In genomic region chr17:82633343-82633742, GRCh38 we compare ENCODE assay signal across 24 cellular contexts. TPM values are rescaled to one million over a fixed set of nuclear protein-coding genes. Genes with fewer than 3 reads are reported as not detected.
DNase-seq lines count a peak whose midpoint lies in the region; ATAC-seq and TF ChIP-seq lines count a peak whose summit lies in the region.
"Had no signal": no experiment of that assay in that cellular context is flagged by ENCODE, and none has a peak within 500 bp of the region (broad histone marks: within the 10 kb centered on the region; RNA-seq: fewer than 3 reads in every experiment).

No MANE protein-coding gene starts in this region.

- H3K79me2 ChIP-seq in neural progenitor cell (ENCODE audit: low read depth) = peaks cover 79% of the 10 kb centered on the region

- H3K27ac Mint-ChIP-seq in activated naive CD4-positive, alpha-beta T cell treated with anti-CD3 and anti-CD28 coated beads, Interleukin-2, amount 50 U/mL, for 72 hours = peak overlapping the region; percentile 39 to 87
- H3K27ac Mint-ChIP-seq in activated naive CD4-positive, alpha-beta T cell treated with anti-CD3 and anti-CD28 coated beads, Interleukin-2, amount 10 ng/mL, durations not matched to agents 7 days and 5 days = no peak overlapping the region
- H3K27ac Mint-ChIP-seq in neural progenitor cell (peak overlapping the region; percentile 53), type B pancreatic cell (peak overlapping the region; percentile 76)
- H3K27ac Mint-ChIP-seq: CD4-positive, alpha-beta T cell; IgD-negative memory B cell had no signal

- H3K27me3 ChIP-seq in adrenal gland (no peaks in the 10 kb centered on the region), neural progenitor cell (no peaks in the 10 kb centered on the region)
- H3K27me3 ChIP-seq: BLaER1, Peyer's patch, SJCRH30 had no signal

- no peak for DNase-seq in activated naive CD4-positive, alpha-beta T cell treated with anti-CD3 and anti-CD28 coated beads, Interleukin-2, amount 50 U/mL, for 72 hours (ENCODE audit: low spot score in 2 of 2)
- no peak for DNase-seq in activated naive CD4-positive, alpha-beta T cell treated with anti-CD3 and anti-CD28 coated beads, Interleukin-2, amount 10 ng/mL, durations not matched to agents 7 days and 5 days
- DNase-seq in adrenal gland (no peak), neural progenitor cell (ENCODE audit: low spot score) (no peak), type B pancreatic cell (ENCODE audit: extremely low spot score, unreplicated experiment) (no peak), SK-N-DZ (ENCODE audit: low spot score) (no peak), HuH-7 (ENCODE audit: low spot score) (no peak)
- DNase-seq: ACHN; Caco-2; CD4-positive, alpha-beta T cell; DMS 273 treated with DMSO at 0.1 percent for 48 hours; DMS79 treated with DMSO at 0.1 percent for 48 hours; Karpas-422; MV-4-11; NCI-H1105 treated with DMSO at 0.1 percent for 48 hours; NCI-H2081 treated with DMSO at 0.1 percent for 48 hours; NCI-H2171 treated with DMSO at 0.1 percent for 48 hours; NCI-H524 treated with DMSO at 0.1 percent for 48 hours; NCI-H82; SJCRH30 had no signal

- no peaks in the 10 kb centered on the region for H3K27me3 Mint-ChIP-seq in activated naive CD4-positive, alpha-beta T cell treated with anti-CD3 and anti-CD28 coated beads, Interleukin-2, amount 10 ng/mL, durations not matched to agents 7 days and 5 days
- H3K27me3 Mint-ChIP-seq in neural progenitor cell (ENCODE audit: insufficient read depth, low read depth) = peaks cover 3% of the 10 kb centered on the region
- no peaks in the 10 kb centered on the region for H3K27me3 Mint-ChIP-seq in type B pancreatic cell
- H3K27me3 Mint-ChIP-seq: CD4-positive, alpha-beta T cell; IgD-negative memory B cell had no signal

- peaks cover 14% of the 10 kb centered on the region for H3K4me1 Mint-ChIP-seq in activated naive CD4-positive, alpha-beta T cell treated with anti-CD3 and anti-CD28 coated beads, Interleukin-2, amount 10 ng/mL, durations not matched to agents 7 days and 5 days
- H3K4me1 Mint-ChIP-seq in neural progenitor cell = peaks cover 5% of the 10 kb centered on the region
- H3K4me1 Mint-ChIP-seq in type B pancreatic cell (ENCODE audit: unreplicated experiment) = peaks cover 12% of the 10 kb centered on the region

- H3K36me3 Mint-ChIP-seq in activated naive CD4-positive, alpha-beta T cell treated with anti-CD3 and anti-CD28 coated beads, Interleukin-2, amount 50 U/mL, for 72 hours = peaks cover 12 to 25% of the 10 kb centered on the region in 2 donors
- peaks cover 32% of the 10 kb centered on the region for H3K36me3 Mint-ChIP-seq in activated naive CD4-positive, alpha-beta T cell treated with anti-CD3 and anti-CD28 coated beads, Interleukin-2, amount 10 ng/mL, durations not matched to agents 7 days and 5 days
- H3K36me3 Mint-ChIP-seq in neural progenitor cell (peaks cover 20% of the 10 kb centered on the region), type B pancreatic cell (peaks cover 28% of the 10 kb centered on the region)

- no peak for TF ChIP-seq CTCF in adrenal gland (IDR thresholded peaks at IDR 0.05)
- TF ChIP-seq CTCF in neural progenitor cell (IDR thresholded peaks at IDR 0.05) = no peak
- TF ChIP-seq CTCF in type B pancreatic cell (conservative IDR thresholded peaks at IDR 0.05) = no peak

- no peaks in the 10 kb centered on the region for H3F3A ChIP-seq in neural progenitor cell (ENCODE audit: low read depth)

- no peaks in the 10 kb centered on the region for H3K9me3 Mint-ChIP-seq in activated naive CD4-positive, alpha-beta T cell treated with anti-CD3 and anti-CD28 coated beads, Interleukin-2, amount 50 U/mL, for 72 hours
- no peaks in the 10 kb centered on the region for H3K9me3 Mint-ChIP-seq in activated naive CD4-positive, alpha-beta T cell treated with anti-CD3 and anti-CD28 coated beads, Interleukin-2, amount 10 ng/mL, durations not matched to agents 7 days and 5 days
- H3K9me3 Mint-ChIP-seq in neural progenitor cell = peaks cover 2% of the 10 kb centered on the region
- H3K9me3 Mint-ChIP-seq in type B pancreatic cell = no peaks in the 10 kb centered on the region
- H3K9me3 Mint-ChIP-seq: CD4-positive, alpha-beta T cell; IgD-negative memory B cell had no signal

- H3K4me1 ChIP-seq in adrenal gland (replicated peaks in 1 of 2) (peaks cover 11 to 16% of the 10 kb centered on the region in 2 donors), neural progenitor cell (no peaks in the 10 kb centered on the region)
- H3K4me1 ChIP-seq: BLaER1, Peyer's patch, SJCRH30 had no signal

- H2AFZ ChIP-seq in neural progenitor cell (replicated peaks) = no peak overlapping the region

- peak in 1 of 2 donors; percentile 74 for ATAC-seq in activated naive CD4-positive, alpha-beta T cell treated with anti-CD3 and anti-CD28 coated beads, Interleukin-2, amount 50 U/mL, for 72 hours
- ATAC-seq: HCT116 had no signal

- H3K27ac ChIP-seq in adrenal gland = peak overlapping the region in 3 of 5 donors; percentile 56 to 77 (median 72)
- no peak overlapping the region for H3K27ac ChIP-seq in neural progenitor cell
- H3K27ac ChIP-seq: BLaER1, Peyer's patch, SJCRH30 had no signal

- peaks cover 79% of the 10 kb centered on the region for H4K20me1 ChIP-seq in neural progenitor cell (ENCODE audit: low read depth)

- intact Hi-C loops in adrenal gland (cut with DNase I) = no loop called here

- no peak overlapping the region for H3K4me3 Mint-ChIP-seq in activated naive CD4-positive, alpha-beta T cell treated with anti-CD3 and anti-CD28 coated beads, Interleukin-2, amount 10 ng/mL, durations not matched to agents 7 days and 5 days
- H3K4me3 Mint-ChIP-seq in neural progenitor cell = no peak overlapping the region
- no peak overlapping the region for H3K4me3 Mint-ChIP-seq in type B pancreatic cell
- H3K4me3 Mint-ChIP-seq: CD4-positive, alpha-beta T cell had no signal

- no peak for TF ChIP-seq POLR2A in adrenal gland (IDR thresholded peaks at IDR 0.05)

- H3K4me3 ChIP-seq in adrenal gland = no peak overlapping the region
- no peak overlapping the region for H3K4me3 ChIP-seq in neural progenitor cell
- H3K4me3 ChIP-seq: BLaER1, Peyer's patch, SJCRH30 had no signal

- peaks cover 0 to 4% of the 10 kb centered on the region in 2 donors for H3K36me3 ChIP-seq in adrenal gland (replicated peaks in 1 of 2)
- H3K36me3 ChIP-seq in neural progenitor cell = no peaks in the 10 kb centered on the region

- CTCF ChIA-PET in activated naive CD4-positive, alpha-beta T cell treated with anti-CD3 and anti-CD28 coated beads, Interleukin-2, amount 10 ng/mL, durations not matched to agents 7 days and 5 days (lab: Charles Lee) = no interaction called here

- no peak overlapping the region for H3K4me2 ChIP-seq in neural progenitor cell
- H3K4me2 ChIP-seq: BLaER1 had no signal

- H3K9me3 ChIP-seq in adrenal gland (replicated peaks in 1 of 3) (no peaks in the 10 kb centered on the region), neural progenitor cell (ENCODE audit: low read depth) (no peaks in the 10 kb centered on the region)
- H3K9me3 ChIP-seq: Peyer's patch, SJCRH30 had no signal

- no peak overlapping the region for H3K9ac ChIP-seq in neural progenitor cell
- H3K9ac ChIP-seq: BLaER1 had no signal

RNA-seq across cellular contexts. Expression of gene WDR45B, which starts 14.9 kb away (rescaled TPM):
- 10 to 100 TPM; 33.9 to 89.9 TPM for total RNA-seq in activated naive CD4-positive, alpha-beta T cell treated with anti-CD3 and anti-CD28 coated beads, Interleukin-2, amount 50 U/mL, for 72 hours
- 100 to 1,000 TPM in 1 of 8 donors, 10 to 100 TPM in 7; 57.9 to 102 (median 74.6) TPM for total RNA-seq in adrenal gland
- 10 to 100 TPM; 48.6 to 75.1 (median 71.4) TPM for polyA plus RNA-seq in adrenal gland
- total RNA-seq in neural progenitor cell (ENCODE audit: low replicate concordance) = 110 and 145 TPM in 2 replicates
- 74.0 and 100 TPM in 2 replicates for total RNA-seq in type B pancreatic cell (ENCODE audit: low replicate concordance)
- polyA plus RNA-seq in SK-N-DZ (2014; cell fraction: cytosol; rRNA removed) = 115 and 129 TPM in 2 replicates
- polyA plus RNA-seq in SK-N-DZ (2014; cell fraction: nucleus; rRNA removed) = 118 and 168 TPM in 2 replicates
